In the genomic region with DNA sequence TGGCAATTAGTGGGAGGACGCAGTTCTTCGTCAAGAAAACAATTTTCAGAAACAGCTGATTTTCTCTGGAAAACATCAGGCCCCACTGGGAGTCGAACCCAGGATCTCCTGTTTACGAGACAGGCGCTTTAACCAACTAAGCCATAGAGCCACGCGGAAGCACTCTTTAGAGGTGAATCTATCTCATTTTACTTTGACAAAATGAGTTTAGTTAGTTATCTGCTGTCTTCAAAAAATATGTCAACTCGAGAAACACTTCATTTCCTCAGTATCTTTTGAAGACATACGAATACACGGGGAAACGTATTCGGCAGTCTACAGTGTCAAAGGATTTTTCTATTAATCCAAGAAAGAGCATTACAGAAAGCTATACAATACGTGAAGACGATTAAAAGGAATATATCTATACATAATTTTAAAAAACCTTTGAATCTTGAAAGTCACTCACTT, we compare ENCODE assay signal across 8 cellular contexts. TPM values are rescaled to one million over a fixed set of nuclear protein-coding genes. Genes with fewer than 3 reads are reported as not detected.
A peak's percentile ranks its signal among the peaks of the same experiment; 100 is the strongest.
DNase-seq lines count a peak whose midpoint lies in the region; ATAC-seq and TF ChIP-seq lines count a peak whose summit lies in the region.

No MANE protein-coding gene starts in this region.

- TF ChIP-seq EP300 in ovary (IDR thresholded peaks at IDR 0.05): no peak
- no peak for TF ChIP-seq EP300 in sigmoid colon (IDR thresholded peaks at IDR 0.05)

- TF ChIP-seq CTCF in ovary (IDR thresholded peaks at IDR 0.05) (no peak), sigmoid colon (IDR thresholded peaks at IDR 0.05) (no peak)

- H3K9me3 ChIP-seq in ectodermal cell (ENCODE audit: control insufficient read depth, low read length) (no peaks in the 10 kb centered on the region), ovary (no peaks in the 10 kb centered on the region), sigmoid colon (no peaks in the 10 kb centered on the region)

- TF ChIP-seq POLR2A in ovary (IDR thresholded peaks at IDR 0.05) (no peak), sigmoid colon (IDR thresholded peaks at IDR 0.05) (no peak)

- peak overlapping the region; percentile 83 for H2AFZ ChIP-seq in ACC112 (ENCODE audit: low read length, unreplicated experiment)

- peak; percentile 22 for ATAC-seq in GM21576 (IDR thresholded peaks at IDR 0.05; ENCODE audit: unreplicated experiment)

- peaks cover 15% of the 10 kb centered on the region for H3K27me3 ChIP-seq in ACC112 (ENCODE audit: insufficient read depth, low read length)
- H3K27me3 ChIP-seq in ectodermal cell (ENCODE audit: control insufficient read depth, insufficient read depth, low read length, poor library complexity, severe bottlenecking): no peaks in the 10 kb centered on the region
- no peaks in the 10 kb centered on the region for H3K27me3 ChIP-seq in ovary
- H3K27me3 ChIP-seq in sigmoid colon: peaks cover 9 to 54% (median 18%) of the 10 kb centered on the region in 3 donors

- peaks cover 3% of the 10 kb centered on the region for H3K4me1 ChIP-seq in ACC112 (ENCODE audit: control insufficient read depth, insufficient read depth, low read length, unreplicated experiment)
- no peaks in the 10 kb centered on the region for H3K4me1 ChIP-seq in ectodermal cell (ENCODE audit: control insufficient read depth, insufficient read depth, low read length)
- peaks cover 1% of the 10 kb centered on the region for H3K4me1 ChIP-seq in ovary (ENCODE audit: insufficient read depth)
- peaks cover 0 to 8% (median 0%) of the 10 kb centered on the region in 4 donors for H3K4me1 ChIP-seq in sigmoid colon

- no peaks in the 10 kb centered on the region for H3K79me2 ChIP-seq in ACC112 (ENCODE audit: control insufficient read depth, insufficient read depth, low read length, unreplicated experiment)

- H3K4me3 ChIP-seq in ACC112 (ENCODE audit: low read depth, low read length) (peak overlapping the region; percentile 94), ectodermal cell (ENCODE audit: insufficient read depth, low read depth, low read length) (peak overlapping the region; percentile 81), ovary (peak overlapping the region; percentile 43), sigmoid colon (peak overlapping the region in 1 of 4 donors; percentile 37)

- DNase-seq in RPMI8226 (peak; percentile 75), ovary (peak; percentile 59 to 72 (median 64)), NCI-H748 (lab: John Stamatoyannopoulos, UW; ENCODE audit: unreplicated experiment) (no peak), sigmoid colon (no peak), NCI-H1105 treated with DMSO at 0.1 percent for 48 hours (lab: John Stamatoyannopoulos, UW) (no peak)

- H3K36me3 ChIP-seq in ACC112 (ENCODE audit: insufficient read depth, low read length): no peaks in the 10 kb centered on the region
- H3K36me3 ChIP-seq in ectodermal cell (ENCODE audit: control insufficient read depth, insufficient read depth, low read length): no peaks in the 10 kb centered on the region
- no peaks in the 10 kb centered on the region for H3K36me3 ChIP-seq in ovary
- no peaks in the 10 kb centered on the region for H3K36me3 ChIP-seq in sigmoid colon

- 6 to 9% methylated on average over 7 to 13 of the region's 14 CpGs for WGBS in ectodermal cell, 2 experiments
- WGBS in ovary, 3 donors: 4 to 5% (median 5%) methylated on average over 14 of the region's 14 CpGs
- WGBS in sigmoid colon, 2 donors: 23 to 49% methylated on average over 14 of the region's 14 CpGs

- H3K27ac ChIP-seq in ACC112 (ENCODE audit: low read depth, low read length) (peak overlapping the region; percentile 61), ectodermal cell (ENCODE audit: insufficient read depth, low read depth, low read length, poor library complexity, severe bottlenecking) (peak overlapping the region; percentile 55), ovary (peak overlapping the region; percentile 80 to 84), sigmoid colon (no peak overlapping the region)

- intact Hi-C loops in ovary (cut with DNase I): loop anchor here in 1 of 4 donors (5.0 kb wide), 1 partner anchor 1138 kb away; no protein-coding TSS in a partner anchor
- intact Hi-C loops in sigmoid colon (cut with DNase I): no loop called here

RNA-seq across cellular contexts. Expression of gene GPX6, which starts 26.7 kb away (rescaled TPM):
- polyA plus RNA-seq in ectodermal cell (2013, experiment 1 of 4): not detected
- polyA plus RNA-seq in ectodermal cell (2013, experiment 2 of 4): not detected
- not detected for polyA plus RNA-seq in ectodermal cell (2013, experiment 3 of 4)
- not detected for polyA plus RNA-seq in ectodermal cell (2013, experiment 4 of 4)
- total RNA-seq in ovary (not detected), sigmoid colon (not detected)
- polyA plus RNA-seq in ovary (not detected), sigmoid colon (not detected)

RNA-seq across cellular contexts. Expression of gene GPX5, which starts 36.7 kb away (rescaled TPM):
- polyA plus RNA-seq in ectodermal cell (2013, experiment 1 of 4): not detected
- polyA plus RNA-seq in ectodermal cell (2013, experiment 2 of 4): not detected
- not detected for polyA plus RNA-seq in ectodermal cell (2013, experiment 3 of 4)
- not detected for polyA plus RNA-seq in ectodermal cell (2013, experiment 4 of 4)
- not detected for total RNA-seq in ovary
- polyA plus RNA-seq in ovary: not detected
- total RNA-seq in sigmoid colon: not detected
- not detected for polyA plus RNA-seq in sigmoid colon

RNA-seq across cellular contexts. Expression of gene ZSCAN23, which starts 45.6 kb away (rescaled TPM):
- polyA plus RNA-seq in ectodermal cell (2013, experiment 1 of 4): 15.4 TPM
- 16.3 TPM for polyA plus RNA-seq in ectodermal cell (2013, experiment 2 of 4)
- polyA plus RNA-seq in ectodermal cell (2013, experiment 3 of 4): 9.7 TPM
- polyA plus RNA-seq in ectodermal cell (2013, experiment 4 of 4): 12.5 TPM
- 1 to 10 TPM; 3.0 to 6.8 (median 4.7) TPM for total RNA-seq in ovary
- 1 to 10 TPM; 2.0 to 2.3 TPM for polyA plus RNA-seq in ovary
- total RNA-seq in sigmoid colon: 1 to 10 TPM; 1.8 to 3.9 (median 2.5) TPM
- 1 to 10 TPM in 1 of 3 donors, under 1 TPM in 1, not detected in 1; 0.79 to 4.2 TPM for polyA plus RNA-seq in sigmoid colon

Comparison
In these comparisons a context has a peak if more than half of its experiments do, and no peak if none do; other contexts are left out.
1. H3K27ac ChIP-seq: peak in ACC112 (single experiment), ectodermal cell (single experiment) and ovary (2 of 2); none in sigmoid colon (0 of 4).
2. DNase-seq: peak in RPMI8226 (single experiment) and ovary (5 of 5); none in NCI-H748 (single experiment), sigmoid colon (single experiment) and NCI-H1105 treated with DMSO at 0.1 percent for 48 hours (single experiment).